ENCODE assay signal across 36 cellular contexts in the genomic region with DNA sequence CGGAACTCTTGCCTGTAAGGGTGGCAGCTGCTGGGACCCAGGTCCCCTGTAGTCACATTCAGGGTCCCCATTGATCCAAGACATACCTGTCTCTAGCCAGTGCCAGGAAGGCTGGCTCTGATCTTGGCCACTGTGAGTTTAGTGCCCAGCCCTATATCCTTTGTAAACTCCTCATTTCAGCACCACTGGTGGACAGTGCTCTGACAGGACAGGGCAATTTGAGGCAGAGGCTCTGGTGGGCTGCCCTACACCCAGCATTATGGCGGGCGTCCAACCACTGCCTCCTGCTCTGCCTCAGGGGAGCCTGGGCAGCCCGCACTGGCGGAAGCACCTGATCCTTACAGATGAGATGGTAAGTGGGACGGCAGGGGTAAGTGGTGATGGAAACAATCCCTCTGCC.
"Had no signal": no experiment of that assay in that cellular context is flagged by ENCODE, and none has a peak within 500 bp of the region (broad histone marks: within the 10 kb centered on the region; RNA-seq: fewer than 3 reads in every experiment).

No MANE protein-coding gene starts in this region.

- H3K4me3 ChIP-seq: adrenal gland, ascending aorta, breast epithelium, cardiac muscle cell, colonic mucosa, esophagus squamous epithelium, gastroesophageal sphincter had no signal

- H3K27me3 ChIP-seq: adrenal gland, ascending aorta, breast epithelium, cardiac muscle cell, colonic mucosa, esophagus squamous epithelium, gastroesophageal sphincter had no signal

- H3K36me3 Mint-ChIP-seq: activated CD4-positive, alpha-beta memory T cell treated with anti-CD3 and anti-CD28 coated beads for 36 hours had no signal

- H3K4me1 ChIP-seq: adrenal gland, ascending aorta, breast epithelium, colonic mucosa, esophagus squamous epithelium, gastroesophageal sphincter had no signal

- H3K9me3 ChIP-seq: adrenal gland, colonic mucosa had no signal

- ATAC-seq: activated CD4-positive, alpha-beta T cell treated with anti-CD3 and anti-CD28 coated beads for 36 hours; activated CD4-positive, CD25-positive, alpha-beta regulatory T cell treated with anti-CD3 and anti-CD28 coated beads, Interleukin-2, amount 50 U/mL, for 24 hours; activated CD8-positive, alpha-beta memory T cell treated with anti-CD3 and anti-CD28 coated beads, Interleukin-2, amount 10 ng/mL, durations not matched to agents 7 days and 5 days; activated CD8-positive, alpha-beta T cell treated with anti-CD3 and anti-CD28 coated beads, Interleukin-2, amount 10 ng/mL, durations not matched to agents 7 days and 5 days; activated naive CD8-positive, alpha-beta T cell treated with anti-CD3 and anti-CD28 coated beads, Interleukin-2, amount 50 U/mL, for 24 hours; gastroesophageal sphincter; T-helper 17 cell had no signal

- H3K36me3 ChIP-seq: adrenal gland, ascending aorta, breast epithelium, cardiac muscle cell, colonic mucosa, esophagus squamous epithelium, gastroesophageal sphincter, WERI-Rb-1 had no signal

- H3K27me3 Mint-ChIP-seq: activated B cell treated with CpG ODN at 0.5 μM for 24 hours; activated CD4-positive, alpha-beta memory T cell treated with anti-CD3 and anti-CD28 coated beads for 36 hours; activated CD4-positive, alpha-beta T cell treated with anti-CD3 and anti-CD28 coated beads for 36 hours; activated naive CD4-positive, alpha-beta T cell treated with anti-CD3 and anti-CD28 coated beads, Interleukin-2, amount 50 U/mL, for 24 hours; activated naive CD8-positive, alpha-beta T cell treated with anti-CD3 and anti-CD28 coated beads for 36 hours; activated naive CD8-positive, alpha-beta T cell treated with anti-CD3 and anti-CD28 coated beads, Interleukin-2, amount 50 U/mL, for 24 hours; T-helper 17 cell had no signal

- FAIRE-seq: endometrium, endothelial cell of umbilical vein had no signal

- H3K27ac Mint-ChIP-seq: activated B cell treated with CpG ODN at 0.5 μM for 24 hours; activated CD4-positive, alpha-beta memory T cell treated with anti-CD3 and anti-CD28 coated beads for 36 hours; activated CD4-positive, alpha-beta T cell treated with anti-CD3 and anti-CD28 coated beads for 36 hours; activated CD4-positive, alpha-beta T cell treated with anti-CD3 and anti-CD28 coated beads, Interleukin-2, amount 10 ng/mL, durations not matched to agents 24 days and 14 days; activated CD8-positive, alpha-beta memory T cell treated with anti-CD3 and anti-CD28 coated beads, Interleukin-2, amount 10 ng/mL, durations not matched to agents 7 days and 5 days; activated CD8-positive, alpha-beta T cell treated with anti-CD3 and anti-CD28 coated beads, Interleukin-2, amount 10 ng/mL, durations not matched to agents 7 days and 5 days; activated naive CD4-positive, alpha-beta T cell treated with anti-CD3 and anti-CD28 coated beads for 36 hours; activated naive CD4-positive, alpha-beta T cell treated with anti-CD3 and anti-CD28 coated beads, Interleukin-2, amount 50 U/mL, for 24 hours; activated naive CD8-positive, alpha-beta T cell treated with anti-CD3 and anti-CD28 coated beads for 36 hours; activated naive CD8-positive, alpha-beta T cell treated with anti-CD3 and anti-CD28 coated beads, Interleukin-2, amount 50 U/mL, for 24 hours; activated T-helper 1 cell treated with anti-CD3 and anti-CD28 coated beads, Interleukin-12 subunit alpha, Interleukin-12 subunit beta, Interleukin-2, Interleukin-4 antibody, amounts not matched to agents 30 ng/mL and 10 ng/mL and 1 ng/mL, durations not matched to agents 14 hours and 24 hours and 36 hours; activated T-helper 2 cell treated with anti-CD3 and anti-CD28 coated beads, Interferon-gamma antibody, Interleukin-2, Interleukin-4, amounts not matched to agents 10 μg/mL and 5 μg/mL and 100 μg/mL, durations not matched to agents 14 hours and 24 hours and 36 hours; T-helper 17 cell; T-helper 2 cell treated with Interferon-gamma antibody and Interleukin-4, amounts not matched to agents 5 μg/mL and 100 μg/mL, for 36 hours had no signal

- H3K27ac ChIP-seq: adrenal gland, ascending aorta, breast epithelium, cardiac muscle cell, colonic mucosa, epithelial cell of prostate, esophagus squamous epithelium, gastroesophageal sphincter, WERI-Rb-1 had no signal

- DNase-seq: activated B cell treated with CpG ODN at 0.5 μM for 24 hours; activated CD4-positive, alpha-beta memory T cell treated with anti-CD3 and anti-CD28 coated beads for 36 hours; activated CD4-positive, alpha-beta T cell treated with anti-CD3 and anti-CD28 coated beads for 36 hours; activated CD4-positive, alpha-beta T cell treated with anti-CD3 and anti-CD28 coated beads, Interleukin-2, amount 10 ng/mL, durations not matched to agents 24 days and 14 days; activated CD8-positive, alpha-beta memory T cell treated with anti-CD3 and anti-CD28 coated beads, Interleukin-2, amount 10 ng/mL, durations not matched to agents 7 days and 5 days; activated CD8-positive, alpha-beta memory T cell treated with anti-CD3 and anti-CD28 coated beads, Interleukin-2, amount 50 U/mL, for 4 hours; activated CD8-positive, alpha-beta T cell treated with anti-CD3 and anti-CD28 coated beads, Interleukin-2, amount 10 ng/mL, durations not matched to agents 7 days and 5 days; activated effector memory CD4-positive, alpha-beta T cell treated with anti-CD3 and anti-CD28 coated beads, Interleukin-2, amount 50 U/mL, for 16 hours; activated naive CD4-positive, alpha-beta T cell treated with anti-CD3 and anti-CD28 coated beads for 36 hours; activated naive CD8-positive, alpha-beta T cell treated with anti-CD3 and anti-CD28 coated beads for 36 hours; activated naive CD8-positive, alpha-beta T cell treated with anti-CD3 and anti-CD28 coated beads, Interleukin-2, amount 50 U/mL, for 24 hours; activated T-cell treated with anti-CD3 and anti-CD28 coated beads, Interleukin-2, amount 50 U/mL, for 1 hour; activated T-cell treated with anti-CD3 and anti-CD28 coated beads, Interleukin-2, amount 50 U/mL, for 48 hours; adrenal gland; central memory CD4-positive, alpha-beta T cell; cerebellar nuclear complex; colonic mucosa; effector CD8-positive, alpha-beta T cell; esophagus squamous epithelium; foreskin melanocyte; T-helper 17 cell; T1000; WERI-Rb-1 had no signal

- H3K4me3 Mint-ChIP-seq: activated B cell treated with CpG ODN at 0.5 μM for 24 hours; activated CD4-positive, alpha-beta memory T cell treated with anti-CD3 and anti-CD28 coated beads for 36 hours; activated CD4-positive, alpha-beta T cell treated with anti-CD3 and anti-CD28 coated beads for 36 hours; activated CD4-positive, alpha-beta T cell treated with anti-CD3 and anti-CD28 coated beads, Interleukin-2, amount 10 ng/mL, durations not matched to agents 24 days and 14 days; activated CD8-positive, alpha-beta memory T cell treated with anti-CD3 and anti-CD28 coated beads, Interleukin-2, amount 10 ng/mL, durations not matched to agents 7 days and 5 days; activated CD8-positive, alpha-beta T cell treated with anti-CD3 and anti-CD28 coated beads, Interleukin-2, amount 10 ng/mL, durations not matched to agents 7 days and 5 days; activated naive CD4-positive, alpha-beta T cell treated with anti-CD3 and anti-CD28 coated beads for 36 hours; activated naive CD4-positive, alpha-beta T cell treated with anti-CD3 and anti-CD28 coated beads, Interleukin-2, amount 50 U/mL, for 24 hours; activated naive CD8-positive, alpha-beta T cell treated with anti-CD3 and anti-CD28 coated beads for 36 hours; activated naive CD8-positive, alpha-beta T cell treated with anti-CD3 and anti-CD28 coated beads, Interleukin-2, amount 50 U/mL, for 24 hours; activated T-helper 1 cell treated with anti-CD3 and anti-CD28 coated beads, Interleukin-12 subunit alpha, Interleukin-12 subunit beta, Interleukin-2, Interleukin-4 antibody, amounts not matched to agents 30 ng/mL and 10 ng/mL and 1 ng/mL, durations not matched to agents 14 hours and 24 hours and 36 hours; brain; T-helper 17 cell; T-helper 2 cell treated with Interferon-gamma antibody and Interleukin-4, amounts not matched to agents 5 μg/mL and 100 μg/mL, for 36 hours had no signal

- H3K4me1 Mint-ChIP-seq: activated CD4-positive, alpha-beta T cell treated with anti-CD3 and anti-CD28 coated beads for 36 hours; activated CD8-positive, alpha-beta memory T cell treated with anti-CD3 and anti-CD28 coated beads, Interleukin-2, amount 10 ng/mL, durations not matched to agents 7 days and 5 days; activated naive CD8-positive, alpha-beta T cell treated with anti-CD3 and anti-CD28 coated beads for 36 hours; activated naive CD8-positive, alpha-beta T cell treated with anti-CD3 and anti-CD28 coated beads, Interleukin-2, amount 50 U/mL, for 24 hours; brain had no signal
